ENCODE assay signal across 19 cellular contexts in the genomic region with DNA sequence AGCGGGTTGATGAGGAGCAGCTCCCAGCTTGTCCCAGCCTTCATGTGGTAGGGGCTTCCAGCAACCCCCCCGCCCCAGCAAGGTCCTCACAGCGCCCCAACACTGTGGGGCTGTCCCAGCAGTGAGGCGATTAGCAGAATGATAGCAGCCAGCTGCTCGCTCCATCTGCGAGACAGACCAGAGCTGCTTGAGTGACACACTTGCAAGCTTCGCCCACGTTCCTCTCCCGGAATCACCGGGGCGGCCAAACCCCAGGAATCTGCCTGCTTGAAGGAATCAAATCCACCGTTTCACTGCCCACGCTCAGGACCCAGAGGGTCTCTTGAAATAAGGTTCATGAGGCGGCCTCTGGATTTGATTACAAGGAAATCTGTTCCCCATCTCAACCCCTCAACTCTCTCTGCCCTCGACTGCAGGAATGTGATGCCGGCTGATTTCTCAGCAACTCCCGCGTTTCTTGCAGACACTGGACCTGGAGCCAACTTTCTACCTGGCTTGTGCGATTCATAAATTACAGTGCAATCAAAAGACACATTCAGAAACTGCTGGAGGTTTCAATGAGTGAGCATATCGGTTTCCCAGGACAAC.
A peak's percentile ranks its signal among the peaks of the same experiment; 100 is the strongest.
DNase-seq lines count a peak whose midpoint lies in the region; ATAC-seq and TF ChIP-seq lines count a peak whose summit lies in the region.
"Had no signal": no experiment of that assay in that cellular context is flagged by ENCODE, and none has a peak within 500 bp of the region (broad histone marks: within the 10 kb centered on the region; RNA-seq: fewer than 3 reads in every experiment).

No MANE protein-coding gene starts in this region.

- H3K4me1 ChIP-seq in A673 (ENCODE audit: insufficient read depth, low read length, poor library complexity, severe bottlenecking) (peaks cover 7% of the 10 kb centered on the region), lower lobe of right lung (no peaks in the 10 kb centered on the region)
- H3K4me1 ChIP-seq: right lobe of liver had no signal

- H3K27me3 ChIP-seq in A673 (replicated peaks; ENCODE audit: insufficient read depth, low read depth, low read length, poor library complexity), result no peaks in the 10 kb centered on the region
- H3K27me3 ChIP-seq in lower lobe of right lung (ENCODE audit: low read depth), result peaks cover 41% of the 10 kb centered on the region
- H3K27me3 ChIP-seq: neural progenitor cell, right lobe of liver had no signal

- CTCF ChIA-PET in A673 (lab: Charles Lee), result no interaction called here

- no peaks in the 10 kb centered on the region for H3K36me3 ChIP-seq in A673 (ENCODE audit: insufficient read depth, low read length, poor library complexity, severe bottlenecking)
- no peaks in the 10 kb centered on the region for H3K36me3 ChIP-seq in lower lobe of right lung
- H3K36me3 ChIP-seq: neural progenitor cell, right lobe of liver had no signal

- POLR2A ChIA-PET in A673 (lab: Charles Lee; ENCODE audit: low non-redundant PET), result no interaction called here

- DNase-seq in EH (ENCODE audit: low read depth) (peak; percentile 35), fibroblast of peridontal ligament (ENCODE audit: extremely low read depth) (peak; percentile 29), posterior cingulate gyrus (peak in 9 of 10 donors; percentile 22 to 93 (median 56)), A673 (ENCODE audit: low spot score) (no peak), lower lobe of right lung (no peak)
- DNase-seq in activated CD4-positive, alpha-beta T cell treated with anti-CD3 and anti-CD28 coated beads, Interleukin-2, amount 50 U/mL, for 48 hours, result no peak
- DNase-seq: DMS79; effector CD8-positive, alpha-beta T cell; mammary epithelial cell; NCI-H146; NCI-H510A; right lobe of liver; stimulated activated CD4-positive, alpha-beta T cell treated with anti-CD3 and anti-CD28 coated beads, Interleukin-4, amount 100 ng/mL, for 24 hours; SW 1271 had no signal

- H3K4me3 ChIP-seq in A673 (ENCODE audit: low read depth, low read length, poor library complexity, severe bottlenecking) (no peak overlapping the region), lower lobe of right lung (no peak overlapping the region)
- H3K4me3 ChIP-seq: neural progenitor cell, right lobe of liver had no signal

- intact Hi-C loops in posterior cingulate gyrus (cut with DNase I) (no loop called here), A673 (cut with micrococcal nuclease; ENCODE audit: unreplicated experiment) (no loop called here), lower lobe of right lung (cut with DNase I) (no loop called here)

- peak; percentile 42 for ATAC-seq in SK-N-SH treated with all-trans-retinoic acid at 6 μM for 48 hours
- ATAC-seq in GM21447 (IDR thresholded peaks at IDR 0.05; ENCODE audit: unreplicated experiment), result no peak
- no peak for ATAC-seq in lower lobe of right lung
- ATAC-seq: right lobe of liver had no signal

- H3K9me3 ChIP-seq in A673 (ENCODE audit: low read depth, low read length, poor library complexity, severe bottlenecking) (no peaks in the 10 kb centered on the region), lower lobe of right lung (no peaks in the 10 kb centered on the region)
- H3K9me3 ChIP-seq: right lobe of liver had no signal

- no TSS peak for BruUV-seq in A673 (replicated peaks; lab: Mats Ljungman, UMichigan)

- H3K27ac ChIP-seq in A673 (ENCODE audit: low read depth, low read length, poor library complexity, severe bottlenecking) (no peak overlapping the region), lower lobe of right lung (no peak overlapping the region)
- H3K27ac ChIP-seq: C4-2B, neural progenitor cell, right lobe of liver, VCaP had no signal

- no peak for TF ChIP-seq CTCF in A673 (conservative IDR thresholded peaks at IDR 0.05; ENCODE audit: low read depth, low read length)
- TF ChIP-seq CTCF in lower lobe of right lung (IDR thresholded peaks at IDR 0.05), result no peak

TF ChIP-seq in SK-N-SH treated with all-trans-retinoic acid at 6 μM for 48 hours, 23 proteins besides CTCF, POLR2A, EP300 and RAD21:
- TF ChIP-seq SNAI2 (CRISPR knock-in tag; IDR thresholded peaks at IDR 0.05) (no peak), BACH2 (CRISPR knock-in tag; IDR thresholded peaks at IDR 0.05; ENCODE audit: borderline replicate concordance) (no peak), ESRRG (CRISPR knock-in tag; IDR thresholded peaks at IDR 0.05) (no peak), ISL1 (CRISPR knock-in tag; IDR thresholded peaks at IDR 0.05) (no peak), ZFP30 (CRISPR knock-in tag; IDR thresholded peaks at IDR 0.05) (no peak), TOX (CRISPR knock-in tag; IDR thresholded peaks at IDR 0.05; ENCODE audit: borderline replicate concordance) (no peak), ZNF565 (CRISPR knock-in tag; conservative IDR thresholded peaks at IDR 0.05; ENCODE audit: low read depth) (no peak), ZC3H10 (CRISPR knock-in tag; IDR thresholded peaks at IDR 0.05) (no peak), RARB (CRISPR knock-in tag; IDR thresholded peaks at IDR 0.05) (no peak), ZNF70 (CRISPR knock-in tag; IDR thresholded peaks at IDR 0.05) (no peak), PPARA (CRISPR knock-in tag; IDR thresholded peaks at IDR 0.05; ENCODE audit: borderline replicate concordance) (no peak), ARNTL (CRISPR knock-in tag; IDR thresholded peaks at IDR 0.05; ENCODE audit: borderline replicate concordance, low read depth) (no peak), OSR1 (CRISPR knock-in tag; IDR thresholded peaks at IDR 0.05) (no peak), TCF4 (CRISPR knock-in tag; IDR thresholded peaks at IDR 0.05; ENCODE audit: borderline replicate concordance) (no peak), ZFP3 (CRISPR knock-in tag; IDR thresholded peaks at IDR 0.05) (no peak), GLIS3 (CRISPR knock-in tag; IDR thresholded peaks at IDR 0.05) (no peak), CSDC2 (CRISPR knock-in tag; IDR thresholded peaks at IDR 0.05) (no peak), ZNF8 (CRISPR knock-in tag; IDR thresholded peaks at IDR 0.05) (no peak)
- TF ChIP-seq, protein P1, sequence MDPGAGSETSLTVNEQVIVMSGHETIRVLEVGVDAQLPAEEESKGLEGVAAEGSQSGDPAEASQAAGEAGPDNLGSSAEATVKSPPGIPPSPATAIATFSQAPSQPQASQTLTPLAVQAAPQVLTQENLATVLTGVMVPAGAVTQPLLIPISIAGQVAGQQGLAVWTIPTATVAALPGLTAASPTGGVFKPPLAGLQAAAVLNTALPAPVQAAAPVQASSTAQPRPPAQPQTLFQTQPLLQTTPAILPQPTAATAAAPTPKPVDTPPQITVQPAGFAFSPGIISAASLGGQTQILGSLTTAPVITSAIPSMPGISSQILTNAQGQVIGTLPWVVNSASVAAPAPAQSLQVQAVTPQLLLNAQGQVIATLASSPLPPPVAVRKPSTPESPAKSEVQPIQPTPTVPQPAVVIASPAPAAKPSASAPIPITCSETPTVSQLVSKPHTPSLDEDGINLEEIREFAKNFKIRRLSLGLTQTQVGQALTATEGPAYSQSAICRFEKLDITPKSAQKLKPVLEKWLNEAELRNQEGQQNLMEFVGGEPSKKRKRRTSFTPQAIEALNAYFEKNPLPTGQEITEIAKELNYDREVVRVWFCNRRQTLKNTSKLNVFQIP (CRISPR knock-in tag; IDR thresholded peaks at IDR 0.05; ENCODE audit: borderline replicate concordance, low read depth), result no peak
- TF ChIP-seq, protein P2, sequence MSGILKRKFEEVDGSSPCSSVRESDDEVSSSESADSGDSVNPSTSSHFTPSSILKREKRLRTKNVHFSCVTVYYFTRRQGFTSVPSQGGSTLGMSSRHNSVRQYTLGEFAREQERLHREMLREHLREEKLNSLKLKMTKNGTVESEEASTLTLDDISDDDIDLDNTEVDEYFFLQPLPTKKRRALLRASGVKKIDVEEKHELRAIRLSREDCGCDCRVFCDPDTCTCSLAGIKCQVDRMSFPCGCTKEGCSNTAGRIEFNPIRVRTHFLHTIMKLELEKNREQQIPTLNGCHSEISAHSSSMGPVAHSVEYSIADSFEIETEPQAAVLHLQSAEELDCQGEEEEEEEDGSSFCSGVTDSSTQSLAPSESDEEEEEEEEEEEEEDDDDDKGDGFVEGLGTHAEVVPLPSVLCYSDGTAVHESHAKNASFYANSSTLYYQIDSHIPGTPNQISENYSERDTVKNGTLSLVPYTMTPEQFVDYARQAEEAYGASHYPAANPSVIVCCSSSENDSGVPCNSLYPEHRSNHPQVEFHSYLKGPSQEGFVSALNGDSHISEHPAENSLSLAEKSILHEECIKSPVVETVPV (CRISPR knock-in tag; IDR thresholded peaks at IDR 0.05), result no peak

Comparison
In these comparisons a context has a peak if more than half of its experiments do, and no peak if none do; other contexts are left out.
1. DNase-seq: peak in EH (single experiment), fibroblast of peridontal ligament (single experiment) and posterior cingulate gyrus (9 of 10); none in A673 (single experiment), lower lobe of right lung (single experiment) and activated CD4-positive, alpha-beta T cell treated with anti-CD3 and anti-CD28 coated beads, Interleukin-2, amount 50 U/mL, for 48 hours (0 of 2).